ENCODE assay signal across 29 cellular contexts in genomic region chr3:9074079-9074478, GRCh38.
A peak's percentile ranks its signal among the peaks of the same experiment; 100 is the strongest.
DNase-seq lines count a peak whose midpoint lies in the region; ATAC-seq and TF ChIP-seq lines count a peak whose summit lies in the region.
"Had no signal": no experiment of that assay in that cellular context is flagged by ENCODE, and none has a peak within 500 bp of the region (broad histone marks: within the 10 kb centered on the region; RNA-seq: fewer than 3 reads in every experiment).

No MANE protein-coding gene starts in this region.

- POLR2A ChIA-PET in SK-N-SH (lab: Yijun Ruan, JAX): no interaction called here
- POLR2A ChIA-PET in activated CD4-positive, alpha-beta T cell treated with anti-CD3 and anti-CD28 coated beads for 36 hours (lab: Charles Lee): no interaction called here

- H3F3A ChIP-seq in SK-N-SH (replicated peaks; ENCODE audit: insufficient read depth): no peaks in the 10 kb centered on the region

- ATAC-seq in SK-N-SH treated with all-trans-retinoic acid at 6 μM for 48 hours (peak; percentile 65), gastroesophageal sphincter (peak; percentile 66), aorta (ENCODE audit: low FRiP score) (no peak), HG03045 (IDR thresholded peaks at IDR 0.05; ENCODE audit: unreplicated experiment) (no peak)
- ATAC-seq in activated CD4-positive, alpha-beta T cell treated with anti-CD3 and anti-CD28 coated beads for 36 hours: no peak
- ATAC-seq: gastrocnemius medialis, K562 had no signal

- no peaks in the 10 kb centered on the region for H3K9me3 ChIP-seq in SK-N-SH
- H3K9me3 ChIP-seq in ascending aorta: no peaks in the 10 kb centered on the region
- no peaks in the 10 kb centered on the region for H3K9me3 ChIP-seq in gastroesophageal sphincter
- no peaks in the 10 kb centered on the region for H3K9me3 ChIP-seq in aorta (ENCODE audit: control insufficient read depth, low read length)
- H3K9me3 ChIP-seq: gastrocnemius medialis, transverse colon had no signal

- TF ChIP-seq EP300 in SK-N-SH (IDR thresholded peaks at IDR 0.05; ENCODE audit: borderline replicate concordance in 1 of 2, low read depth in 1 of 2, low read length in 1 of 2) (no peak), gastroesophageal sphincter (IDR thresholded peaks at IDR 0.05) (no peak)

- H3K4me1 ChIP-seq in SK-N-SH (ENCODE audit: control insufficient read depth in 1 of 2, insufficient read depth in 2 of 2, low read depth in 1 of 2, low read length in 1 of 2) (no peaks in the 10 kb centered on the region; a peak in 1 of 4 replicates), ascending aorta (peaks cover 0 to 7% of the 10 kb centered on the region in 2 donors), gastroesophageal sphincter (no peaks in the 10 kb centered on the region), aorta (ENCODE audit: control insufficient read depth in 1 of 2, insufficient read depth in 2 of 2, low read length in 2 of 2) (no peaks in the 10 kb centered on the region)
- H3K4me1 ChIP-seq: gastrocnemius medialis, transverse colon had no signal

- no peak for TF ChIP-seq RAD21 in SK-N-SH (IDR thresholded peaks at IDR 0.05; ENCODE audit: low read length)

- 60% methylated on average over 5 of the region's 5 CpGs for WGBS in SK-N-SH (ENCODE audit: low lambda C conversion rate)
- WGBS in gastroesophageal sphincter (ENCODE audit: low coverage in 1 of 2), 2 donors: 31 to 53% methylated on average over 3 to 5 of the region's 5 CpGs
- WGBS in aorta, 2 donors: 17 to 29% methylated on average over 5 of the region's 5 CpGs

- H3K36me3 ChIP-seq in SK-N-SH (replicated peaks in 1 of 2; ENCODE audit: control insufficient read depth in 1 of 2, insufficient read depth in 2 of 2, low read length in 1 of 2) (no peaks in the 10 kb centered on the region), ascending aorta (no peaks in the 10 kb centered on the region), gastroesophageal sphincter (no peaks in the 10 kb centered on the region), aorta (ENCODE audit: control insufficient read depth in 1 of 2, insufficient read depth in 2 of 2, low read length in 1 of 2) (no peaks in the 10 kb centered on the region)
- H3K36me3 ChIP-seq: cardiac muscle cell, gastrocnemius medialis, transverse colon had no signal

- no peaks in the 10 kb centered on the region for H4K20me1 ChIP-seq in SK-N-SH (ENCODE audit: insufficient read depth)

- no peak overlapping the region for H2AFZ ChIP-seq in SK-N-SH (ENCODE audit: low read depth)

- no peak overlapping the region for H3K4me3 Mint-ChIP-seq in activated CD4-positive, alpha-beta T cell treated with anti-CD3 and anti-CD28 coated beads for 36 hours
- H3K4me3 Mint-ChIP-seq: activated naive CD8-positive, alpha-beta T cell treated with anti-CD3 and anti-CD28 coated beads for 36 hours; nephron progenitor cell had no signal

- no peak overlapping the region for H3K27ac Mint-ChIP-seq in activated CD4-positive, alpha-beta T cell treated with anti-CD3 and anti-CD28 coated beads for 36 hours
- H3K27ac Mint-ChIP-seq: activated naive CD8-positive, alpha-beta T cell treated with anti-CD3 and anti-CD28 coated beads for 36 hours; activated T-helper 2 cell treated with anti-CD3 and anti-CD28 coated beads, Interferon-gamma antibody, Interleukin-2, Interleukin-4, amounts not matched to agents 10 μg/mL and 5 μg/mL and 100 μg/mL, durations not matched to agents 14 hours and 24 hours and 36 hours had no signal

- intact Hi-C loops in ascending aorta (cut with DNase I): loop anchor here (10.0 kb wide), 1 partner anchor 231 kb away; no protein-coding TSS in a partner anchor
- intact Hi-C loops in aorta (cut with DNase I): no loop called here
- intact Hi-C loops in activated CD4-positive, alpha-beta T cell treated with anti-CD3 and anti-CD28 coated beads for 36 hours (cut with DNase I, micrococcal nuclease): no loop called here

- DNase-seq in SK-N-SH (no peak), ascending aorta (ENCODE audit: low spot score in 2 of 2) (peak in 1 of 2 donors; percentile 74), aorta (no peak), NCI-H146 treated with DMSO at 0.1 percent for 48 hours (lab: John Stamatoyannopoulos, UW; ENCODE audit: unreplicated experiment) (no peak)
- no peak for DNase-seq in activated CD4-positive, alpha-beta T cell treated with anti-CD3 and anti-CD28 coated beads for 36 hours
- DNase-seq: activated CD4-positive, alpha-beta T cell treated with anti-CD3 and anti-CD28 coated beads for 4 hours; activated naive CD8-positive, alpha-beta T cell treated with anti-CD3 and anti-CD28 coated beads for 36 hours; gastrocnemius medialis; GOT3; midbrain; NCI-H187 treated with DMSO at 0.1 percent for 48 hours; NCI-H345; NCI-H82; nephron progenitor cell; posterior cingulate gyrus; SHP77 treated with DMSO at 0.1 percent for 48 hours; stimulated activated CD4-positive, alpha-beta T cell treated with anti-CD3 and anti-CD28 coated beads, Interleukin-2, amount 100 ng/mL, for 48 hours; stimulated activated naive CD4-positive, alpha-beta T cell treated with Interleukin-2 at 50 U/mL for 16 hours; T-helper 1 cell; transverse colon had no signal

- no peak overlapping the region for H3K4me2 ChIP-seq in SK-N-SH
- H3K4me2 ChIP-seq: smooth muscle cell had no signal

- H3K27ac ChIP-seq in SK-N-SH (ENCODE audit: low read depth in 2 of 2, low read length in 1 of 2) (no peak overlapping the region), ascending aorta (peak overlapping the region; percentile 64 to 75), gastroesophageal sphincter (peak overlapping the region in 1 of 4 donors; percentile 40), aorta (ENCODE audit: low read depth in 1 of 2, low read length in 2 of 2) (peak overlapping the region; percentile 16 to 79)
- H3K27ac ChIP-seq: 22Rv1, C4-2B, cardiac muscle cell, gastrocnemius medialis, transverse colon had no signal

- no peaks in the 10 kb centered on the region for H3K9me3 Mint-ChIP-seq in activated CD4-positive, alpha-beta T cell treated with anti-CD3 and anti-CD28 coated beads for 36 hours (ENCODE audit: low read depth)
- H3K9me3 Mint-ChIP-seq: activated naive CD8-positive, alpha-beta T cell treated with anti-CD3 and anti-CD28 coated beads for 36 hours; activated T-helper 2 cell treated with anti-CD3 and anti-CD28 coated beads, Interferon-gamma antibody, Interleukin-2, Interleukin-4, amounts not matched to agents 10 μg/mL and 5 μg/mL and 100 μg/mL, durations not matched to agents 14 hours and 24 hours and 36 hours; nephron progenitor cell had no signal

- no peak overlapping the region for H3K9ac ChIP-seq in SK-N-SH

- no peaks in the 10 kb centered on the region for H3K9me2 ChIP-seq in SK-N-SH

- H3K27me3 ChIP-seq in SK-N-SH (ENCODE audit: insufficient read depth) (no peaks in the 10 kb centered on the region), ascending aorta (no peaks in the 10 kb centered on the region), gastroesophageal sphincter (no peaks in the 10 kb centered on the region), aorta (ENCODE audit: control insufficient read depth in 1 of 2, insufficient read depth in 2 of 2, low read length in 1 of 2) (no peaks in the 10 kb centered on the region)
- H3K27me3 ChIP-seq: cardiac muscle cell, gastrocnemius medialis, transverse colon had no signal

- no peaks in the 10 kb centered on the region for H3K36me3 Mint-ChIP-seq in activated CD4-positive, alpha-beta T cell treated with anti-CD3 and anti-CD28 coated beads for 36 hours (ENCODE audit: low read depth)
- H3K36me3 Mint-ChIP-seq: activated naive CD8-positive, alpha-beta T cell treated with anti-CD3 and anti-CD28 coated beads for 36 hours had no signal

- CTCF ChIA-PET in SK-N-SH (lab: Yijun Ruan, JAX): interaction anchor here (0.7 to 11.4 kb wide), 3 partner anchors 85 to 103 kb away, joined by 3 to 150 read pairs (median 4); no protein-coding TSS in a partner anchor
- CTCF ChIA-PET in activated CD4-positive, alpha-beta T cell treated with anti-CD3 and anti-CD28 coated beads for 36 hours (lab: Charles Lee): no interaction called here

- H3K4me1 Mint-ChIP-seq in activated CD4-positive, alpha-beta T cell treated with anti-CD3 and anti-CD28 coated beads for 36 hours: no peaks in the 10 kb centered on the region
- H3K4me1 Mint-ChIP-seq: activated naive CD8-positive, alpha-beta T cell treated with anti-CD3 and anti-CD28 coated beads for 36 hours had no signal

- H3K27me3 Mint-ChIP-seq in activated CD4-positive, alpha-beta T cell treated with anti-CD3 and anti-CD28 coated beads for 36 hours: no peaks in the 10 kb centered on the region
- H3K27me3 Mint-ChIP-seq: activated naive CD8-positive, alpha-beta T cell treated with anti-CD3 and anti-CD28 coated beads for 36 hours had no signal

- TF ChIP-seq POLR2A in gastroesophageal sphincter (IDR thresholded peaks at IDR 0.05): no peak

- H3K4me3 ChIP-seq in SK-N-SH (ENCODE audit: low read depth in 2 of 2, low read length in 1 of 2): no peak overlapping the region
- no peak overlapping the region for H3K4me3 ChIP-seq in ascending aorta
- H3K4me3 ChIP-seq in gastroesophageal sphincter: no peak overlapping the region
- H3K4me3 ChIP-seq in aorta (ENCODE audit: low read length in 2 of 2): no peak overlapping the region
- H3K4me3 ChIP-seq: cardiac muscle cell, gastrocnemius medialis, K562, smooth muscle cell, transverse colon had no signal

- no peaks in the 10 kb centered on the region for H3K79me2 ChIP-seq in SK-N-SH (ENCODE audit: insufficient read depth)

- TF ChIP-seq CTCF in SK-N-SH (IDR thresholded peaks at IDR 0.05): no peak
- TF ChIP-seq CTCF in ascending aorta (IDR thresholded peaks at IDR 0.05): no peak
- TF ChIP-seq CTCF in gastroesophageal sphincter (IDR thresholded peaks at IDR 0.05): no peak

TF ChIP-seq in SK-N-SH treated with all-trans-retinoic acid at 6 μM for 48 hours, 23 proteins besides CTCF, POLR2A, EP300 and RAD21 (continues in another document):
- TF ChIP-seq ZFP3 (CRISPR knock-in tag; IDR thresholded peaks at IDR 0.05) (no peak), TOX (CRISPR knock-in tag; IDR thresholded peaks at IDR 0.05; ENCODE audit: borderline replicate concordance) (no peak), ISL1 (CRISPR knock-in tag; IDR thresholded peaks at IDR 0.05) (no peak), ZC3H10 (CRISPR knock-in tag; IDR thresholded peaks at IDR 0.05) (no peak)

TF ChIP-seq in SK-N-SH, 30 proteins besides CTCF, POLR2A, EP300 and RAD21 (continues in another document):
- TF ChIP-seq TAF1 (IDR thresholded peaks at IDR 0.05; ENCODE audit: borderline replicate concordance, low read depth, low read length): no peak
- no peak for TF ChIP-seq EZH2phosphoT487 (IDR thresholded peaks at IDR 0.05; ENCODE audit: borderline replicate concordance, low read depth)

Comparison
In these comparisons a context has a peak if more than half of its experiments do, and no peak if none do; other contexts are left out.
1. ATAC-seq: peak in SK-N-SH treated with all-trans-retinoic acid at 6 μM for 48 hours (single experiment) and gastroesophageal sphincter (single experiment); none in aorta (single experiment), HG03045 (single experiment) and activated CD4-positive, alpha-beta T cell treated with anti-CD3 and anti-CD28 coated beads for 36 hours (single experiment).
2. H3K27ac ChIP-seq: peak in ascending aorta (2 of 2) and aorta (2 of 2); none in SK-N-SH (0 of 2).